25 cellular contexts compared by ENCODE assay signal in the genomic region with DNA sequence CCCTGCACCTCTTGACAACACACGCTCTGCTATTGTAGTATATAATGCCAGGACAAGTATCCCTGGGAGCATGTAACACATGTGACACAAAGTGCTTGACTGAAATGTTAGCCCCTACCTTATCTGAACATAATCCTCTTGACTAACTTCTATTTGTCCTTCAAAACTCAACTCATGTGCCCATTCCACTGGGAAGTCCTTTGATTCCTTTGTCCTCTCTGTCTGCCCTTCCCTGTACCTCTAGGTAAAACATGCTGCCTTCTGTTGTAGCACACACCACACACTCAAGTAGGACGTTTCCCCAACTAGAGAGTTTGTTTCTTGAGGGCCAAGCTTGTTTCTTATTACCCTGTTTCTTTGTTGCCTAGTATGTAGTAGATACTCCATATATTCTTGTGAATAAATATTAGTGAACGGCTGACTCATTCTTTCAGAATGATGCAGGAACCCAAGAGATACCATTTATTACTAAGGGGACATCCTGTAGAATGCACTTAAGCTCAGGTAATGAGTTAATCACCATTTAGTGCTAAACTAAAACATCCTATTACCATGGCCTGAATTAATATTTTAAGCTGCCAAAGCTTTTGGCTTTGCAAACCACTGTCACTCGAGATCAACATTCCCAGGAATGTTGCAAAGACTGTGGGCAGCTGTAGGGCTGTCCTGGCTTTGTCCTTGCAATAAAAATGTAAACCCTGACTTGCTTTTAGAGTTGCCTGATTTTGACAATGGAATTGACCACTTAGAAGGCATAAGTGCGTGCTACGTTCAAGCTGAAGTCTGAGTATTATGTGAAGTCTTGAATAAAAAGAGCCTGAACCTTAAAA.
DNase-seq lines count a peak whose midpoint lies in the region; ATAC-seq and TF ChIP-seq lines count a peak whose summit lies in the region.
"Had no signal": no experiment of that assay in that cellular context is flagged by ENCODE, and none has a peak within 500 bp of the region (broad histone marks: within the 10 kb centered on the region; RNA-seq: fewer than 3 reads in every experiment).

No MANE protein-coding gene starts in this region.

- H2AFZ ChIP-seq in smooth muscle cell (ENCODE audit: low read depth) = no peak overlapping the region

- H3K27me3 Mint-ChIP-seq in activated T-helper 17 cell treated with anti-CD3 and anti-CD28 coated beads, Interleukin-2, amount 50 U/mL, for 72 hours = peaks cover 15% of the 10 kb centered on the region

- H3K4me3 ChIP-seq in smooth muscle cell = no peak overlapping the region
- H3K4me3 ChIP-seq: SJSA1 had no signal

- no peak overlapping the region for H3K27ac Mint-ChIP-seq in activated T-helper 17 cell treated with anti-CD3 and anti-CD28 coated beads, Interleukin-2, amount 50 U/mL, for 72 hours
- H3K27ac Mint-ChIP-seq: CD14-positive monocyte; CD8-positive, alpha-beta memory T cell had no signal

- H3K27ac ChIP-seq in foreskin keratinocyte = no peak overlapping the region
- H3K27ac ChIP-seq in smooth muscle cell (ENCODE audit: low read depth) = no peak overlapping the region
- H3K27ac ChIP-seq: KMS-11, SJSA1 had no signal

- no peak overlapping the region for H3K9ac ChIP-seq in smooth muscle cell (ENCODE audit: low read depth)
- H3K9ac ChIP-seq: KMS-11 had no signal

- H4K20me1 ChIP-seq in smooth muscle cell (ENCODE audit: low read depth) = no peaks in the 10 kb centered on the region

- H3K36me3 Mint-ChIP-seq in activated T-helper 17 cell treated with anti-CD3 and anti-CD28 coated beads, Interleukin-2, amount 50 U/mL, for 72 hours (ENCODE audit: low read depth) = no peaks in the 10 kb centered on the region
- H3K36me3 Mint-ChIP-seq: CD14-positive monocyte had no signal

- H3K27me3 ChIP-seq in foreskin keratinocyte (peaks cover 2% of the 10 kb centered on the region), smooth muscle cell (ENCODE audit: low read depth) (no peaks in the 10 kb centered on the region)
- H3K27me3 ChIP-seq: BE2C, SJSA1 had no signal

- H3K79me2 ChIP-seq in smooth muscle cell (ENCODE audit: low read depth) = no peaks in the 10 kb centered on the region

- H3K4me1 Mint-ChIP-seq in activated T-helper 17 cell treated with anti-CD3 and anti-CD28 coated beads, Interleukin-2, amount 50 U/mL, for 72 hours = peaks cover 10% of the 10 kb centered on the region
- H3K4me1 Mint-ChIP-seq: CD14-positive monocyte; CD8-positive, alpha-beta memory T cell had no signal

- TF ChIP-seq CTCF in foreskin keratinocyte (conservative IDR thresholded peaks at IDR 0.05) = no peak
- TF ChIP-seq CTCF in smooth muscle cell (IDR thresholded peaks at IDR 0.05; ENCODE audit: borderline replicate concordance, insufficient read depth, poor library complexity, severe bottlenecking) = no peak

- DNase-seq in activated CD4-positive, CD25-positive, alpha-beta regulatory T cell (lab: John Stamatoyannopoulos, UW) = no peak
- peak in 1 of 2 donors; percentile 28 for DNase-seq in foreskin keratinocyte
- no peak for DNase-seq in smooth muscle cell (lab: John Stamatoyannopoulos, UW; ENCODE audit: unreplicated experiment)
- DNase-seq in mesenteric fat pad (ENCODE audit: low spot score) = no peak
- no peak for DNase-seq in COLO668 (lab: John Stamatoyannopoulos, UW; ENCODE audit: unreplicated experiment)
- DNase-seq: 8988T; ACHN; BE2C; Calu3; CD8-positive, alpha-beta memory T cell; IMR-90; MM.1S; NCI-H1417; NCI-H1694; NCI-H2081 treated with DMSO at 0.1 percent for 48 hours; NCI-H2171; NCI-H226; NCI-H510A had no signal

- no peak overlapping the region for H3K4me3 Mint-ChIP-seq in activated T-helper 17 cell treated with anti-CD3 and anti-CD28 coated beads, Interleukin-2, amount 50 U/mL, for 72 hours
- H3K4me3 Mint-ChIP-seq: CD14-positive monocyte; CD8-positive, alpha-beta memory T cell had no signal

- peak overlapping the region; percentile 16 for H3K4me2 ChIP-seq in smooth muscle cell
- H3K4me2 ChIP-seq: KMS-11 had no signal

- WGBS in smooth muscle cell (ENCODE audit: low lambda C conversion rate) = 67% methylated on average over 6 of the region's 6 CpGs

- no peaks in the 10 kb centered on the region for H3K9me3 ChIP-seq in smooth muscle cell (replicated peaks; ENCODE audit: low read depth)
- H3K9me3 ChIP-seq: BE2C, SJSA1 had no signal

- H3K4me1 ChIP-seq in foreskin keratinocyte (peaks cover 4% of the 10 kb centered on the region), smooth muscle cell (ENCODE audit: low read depth) (peaks cover 25% of the 10 kb centered on the region)
- H3K4me1 ChIP-seq: BE2C, SJSA1 had no signal

- H3K9me3 Mint-ChIP-seq in activated T-helper 17 cell treated with anti-CD3 and anti-CD28 coated beads, Interleukin-2, amount 50 U/mL, for 72 hours = peaks cover 4% of the 10 kb centered on the region
- H3K9me3 Mint-ChIP-seq: CD8-positive, alpha-beta memory T cell had no signal

- peak; percentile 65 to 84 for ATAC-seq in activated CD4-positive, CD25-positive, alpha-beta regulatory T cell treated with anti-CD3 and anti-CD28 coated beads, Interleukin-2, amount 50 U/mL, for 24 hours
- ATAC-seq in activated T-helper 17 cell treated with anti-CD3 and anti-CD28 coated beads, Interleukin-2, amount 50 U/mL, for 72 hours (replicated peaks) = peak; percentile 42
- ATAC-seq in foreskin keratinocyte = peak; percentile 34
- no peak for ATAC-seq in GM19463 (IDR thresholded peaks at IDR 0.05; ENCODE audit: unreplicated experiment)
- ATAC-seq: HCT116 had no signal

- no peaks in the 10 kb centered on the region for H3K36me3 ChIP-seq in smooth muscle cell (ENCODE audit: low read depth)
- H3K36me3 ChIP-seq: BE2C, SJSA1 had no signal

- no peaks in the 10 kb centered on the region for H3F3A ChIP-seq in smooth muscle cell (ENCODE audit: low read depth)
